In genomic region chr3:48820626-48821324, GRCh38 we compare ENCODE assay signal across 13 cellular contexts. TPM values are rescaled to one million over a fixed set of nuclear protein-coding genes. Genes with fewer than 3 reads are reported as not detected.
DNase-seq lines count a peak whose midpoint lies in the region; ATAC-seq and TF ChIP-seq lines count a peak whose summit lies in the region.
"Had no signal": no experiment of that assay in that cellular context is flagged by ENCODE, and none has a peak within 500 bp of the region (broad histone marks: within the 10 kb centered on the region; RNA-seq: fewer than 3 reads in every experiment).

No MANE protein-coding gene starts in this region.

- no peak overlapping the region for H3K27ac ChIP-seq in AG04450 (ENCODE audit: low read depth, low read length)
- no peak overlapping the region for H3K27ac ChIP-seq in coronary artery
- H3K27ac ChIP-seq: skin epidermis had no signal

- peak; percentile 8 for DNase-seq in AG04450 (ENCODE audit: low read depth, low spot score)
- peak; percentile 3 for DNase-seq in HK-2 (ENCODE audit: unreplicated experiment)
- peak; percentile 34 for DNase-seq in choroid plexus epithelial cell (ENCODE audit: low read depth)
- peak; percentile 22 for DNase-seq in iris pigment epithelial cell (ENCODE audit: low read depth)
- DNase-seq in coronary artery (ENCODE audit: low spot score), result no peak
- DNase-seq in GF-D8 (lab: John Stamatoyannopoulos, UW), result no peak
- DNase-seq: activated CD4-positive, alpha-beta T cell treated with anti-CD3 and anti-CD28 coated beads for 1 hour; activated T-cell treated with anti-CD3 and anti-CD28 coated beads, Interleukin-2, amount 50 U/mL, for 72 hours; NCI-H1048; NCI-H526 had no signal

- TF ChIP-seq CTCF in AG04450 (IDR thresholded peaks at IDR 0.05; ENCODE audit: low read depth, low read length) (no peak), choroid plexus epithelial cell (conservative IDR thresholded peaks at IDR 0.05; ENCODE audit: low read depth, low read length) (no peak), coronary artery (IDR thresholded peaks at IDR 0.05) (no peak)

- POLR2A ChIA-PET in AG04450 (lab: Yijun Ruan, JAX), result no interaction called here

- H3K9me3 ChIP-seq in AG04450 (ENCODE audit: control insufficient read depth, insufficient read depth, low read length), result no peaks in the 10 kb centered on the region

- CTCF ChIA-PET in AG04450 (lab: Charles Lee), result interaction anchor here (1.1 kb wide), 1 partner anchor 81 kb away, joined by 3 read pairs; no protein-coding TSS in a partner anchor

- no peaks in the 10 kb centered on the region for H3K27me3 ChIP-seq in AG04450 (ENCODE audit: control insufficient read depth, insufficient read depth, low read length)

- no peak for ATAC-seq in HG02973 (IDR thresholded peaks at IDR 0.05; ENCODE audit: unreplicated experiment)
- ATAC-seq in esophagus mucosa, result no peak
- ATAC-seq: activated T-cell treated with anti-CD3 and anti-CD28 coated beads, Interleukin-2, amount 50 U/mL, for 72 hours had no signal

- H3K4me3 ChIP-seq in AG04450 (ENCODE audit: low read depth, low read length), result no peak overlapping the region
- H3K4me3 ChIP-seq in choroid plexus epithelial cell (ENCODE audit: low read depth, low read length), result no peak overlapping the region
- no peak overlapping the region for H3K4me3 ChIP-seq in coronary artery
- H3K4me3 ChIP-seq: skin epidermis had no signal

RNA-seq across cellular contexts. Expression of gene PRKAR2A, which starts 26.9 kb away (rescaled TPM):
- 19.6 and 20.7 TPM in 2 replicates for polyA plus RNA-seq in AG04450 (2011; rRNA removed)
- polyA minus RNA-seq in AG04450 (2011; rRNA and poly(A)+ RNA removed), result 42.2 and 56.3 TPM in 2 replicates
- total RNA-seq in esophagus mucosa, result 46.3 TPM

Comparison
In these comparisons a context has a peak if more than half of its experiments do, and no peak if none do; other contexts are left out.
1. DNase-seq: peak in AG04450 (single experiment), HK-2 (single experiment), choroid plexus epithelial cell (single experiment) and iris pigment epithelial cell (single experiment); none in coronary artery (single experiment) and GF-D8 (single experiment).